In genomic region chr2:144259332-144259731, GRCh38 we compare ENCODE assay signal across 28 cellular contexts.
"Had no signal": no experiment of that assay in that cellular context is flagged by ENCODE, and none has a peak within 500 bp of the region (broad histone marks: within the 10 kb centered on the region; RNA-seq: fewer than 3 reads in every experiment).

No MANE protein-coding gene starts in this region.

- H3K4me3 Mint-ChIP-seq: mesothelial cell of epicardium; naive thymus-derived CD8-positive, alpha-beta T cell; nephron; neural crest cell; stimulated activated memory B cell treated with anti-CD40 and anti-IgM and Interleukin-4, amounts not matched to agents 10 μg/mL and 1 μg/mL and 100 μg/mL, for 72 hours; stimulated activated naive CD8-positive, alpha-beta T cell treated with anti-CD3 and anti-CD28 coated beads, Interleukin-15, amount 100 ng/mL, for 72 hours; type B pancreatic cell had no signal

- H3K9me3 ChIP-seq: pancreas, prostate gland had no signal

- ATAC-seq: naive thymus-derived CD8-positive, alpha-beta T cell; pancreas; right cardiac atrium; stimulated activated memory B cell treated with anti-CD40 and anti-IgM and Interleukin-4, amounts not matched to agents 10 μg/mL and 1 μg/mL and 100 μg/mL, for 72 hours; stimulated activated naive CD8-positive, alpha-beta T cell treated with anti-CD3 and anti-CD28 coated beads, Interleukin-15, amount 100 ng/mL, for 72 hours had no signal

- H2AFZ ChIP-seq: hepatocyte had no signal

- H3K27me3 ChIP-seq: hepatocyte, pancreas, sigmoid colon, tibial nerve, uterus had no signal

- H3K4me1 ChIP-seq: left ventricle myocardium inferior, pancreas, prostate gland, sigmoid colon, uterus had no signal

- H3K36me3 ChIP-seq: pancreas, prostate gland, sigmoid colon, uterus had no signal

- H3K27me3 Mint-ChIP-seq: naive thymus-derived CD8-positive, alpha-beta T cell; stimulated activated memory B cell treated with anti-CD40 and anti-IgM and Interleukin-4, amounts not matched to agents 10 μg/mL and 1 μg/mL and 100 μg/mL, for 72 hours; stimulated activated naive CD8-positive, alpha-beta T cell treated with anti-CD3 and anti-CD28 coated beads, Interleukin-15, amount 100 ng/mL, for 72 hours; type B pancreatic cell had no signal

- H3K4me1 Mint-ChIP-seq: nephron, neural crest cell had no signal

- H3K4me2 ChIP-seq: hepatocyte, smooth muscle cell had no signal

- H3K4me3 ChIP-seq: hepatocyte, left ventricle myocardium inferior, lung, pancreas, prostate gland, sigmoid colon, smooth muscle cell, tibial nerve, uterus had no signal

- H3K27ac Mint-ChIP-seq: mesothelial cell of epicardium; naive thymus-derived CD8-positive, alpha-beta T cell; nephron; stimulated activated memory B cell treated with anti-CD40 and anti-IgM and Interleukin-4, amounts not matched to agents 10 μg/mL and 1 μg/mL and 100 μg/mL, for 72 hours; stimulated activated naive CD8-positive, alpha-beta T cell treated with anti-CD3 and anti-CD28 coated beads, Interleukin-15, amount 100 ng/mL, for 72 hours; type B pancreatic cell had no signal

- DNase-seq: islet precursor cell; left ventricle myocardium inferior; mesendoderm; naive thymus-derived CD8-positive, alpha-beta T cell; nucleus accumbens; pancreas; posterior cingulate gyrus; retina; right cardiac atrium; sigmoid colon; stimulated activated CD4-positive, alpha-beta T cell treated with anti-CD3 and anti-CD28 coated beads, Interleukin-1b, Interleukin-23, amount 100 ng/mL, for 48 hours; stimulated activated CD4-positive, alpha-beta T cell treated with anti-CD3 and anti-CD28 coated beads, Interleukin-2, amount 100 ng/mL, for 48 hours; stimulated activated CD4-positive, alpha-beta T cell treated with anti-CD3 and anti-CD28 coated beads, Interleukin-4, amount 100 ng/mL, for 4 hours; stimulated activated CD8-positive, alpha-beta memory T cell treated with anti-CD3 and anti-CD28 coated beads, Interleukin-4, amount 100 ng/mL, for 48 hours; stimulated activated naive CD4-positive, alpha-beta T cell treated with Interleukin-2 at 50 U/mL for 16 hours; stimulated activated naive CD8-positive, alpha-beta T cell treated with anti-CD3 and anti-CD28 coated beads, Interleukin-15, amount 100 ng/mL, for 72 hours; substantia nigra; uterus had no signal

- H3K79me2 ChIP-seq: hepatocyte had no signal

- H3K27ac ChIP-seq: hepatocyte, left ventricle myocardium inferior, pancreas, prostate gland, sigmoid colon, tibial nerve, uterus had no signal
